ENCODE assay signal across 1 cellular context in the genomic region with DNA sequence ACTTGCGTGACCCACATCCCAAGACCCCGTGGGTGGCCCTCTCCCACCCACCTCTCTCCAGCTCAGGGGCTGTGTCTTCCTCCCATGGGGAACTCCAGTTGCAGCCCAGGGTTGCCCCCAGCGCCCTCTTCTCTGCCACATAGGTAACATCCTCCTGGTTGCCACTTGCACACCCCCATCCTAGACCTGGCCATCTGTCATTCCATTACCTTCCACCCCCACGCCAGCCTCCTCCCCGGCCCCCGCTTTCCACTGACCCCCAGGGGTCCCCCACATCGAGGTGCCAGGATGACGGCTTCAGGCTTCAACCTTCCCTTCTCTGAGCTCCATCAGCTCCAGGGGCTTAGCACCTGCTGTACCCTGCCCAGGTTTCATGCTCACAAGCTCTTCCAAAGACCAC.
TF ChIP-seq lines count a peak whose summit lies in the region.

No MANE protein-coding gene starts in this region.

TF ChIP-seq in IMR-90, 13 proteins besides CTCF, POLR2A, EP300 and RAD21 (continued from another document):
- no peak for TF ChIP-seq RFX5 (IDR thresholded peaks at IDR 0.05; ENCODE audit: low read depth, low read length)
- no peak for TF ChIP-seq CHD1 (IDR thresholded peaks at IDR 0.05; ENCODE audit: low read depth, low read length)
- TF ChIP-seq MXI1 (IDR thresholded peaks at IDR 0.05; ENCODE audit: borderline replicate concordance, low read depth, low read length): no peak
- TF ChIP-seq, protein P1, sequence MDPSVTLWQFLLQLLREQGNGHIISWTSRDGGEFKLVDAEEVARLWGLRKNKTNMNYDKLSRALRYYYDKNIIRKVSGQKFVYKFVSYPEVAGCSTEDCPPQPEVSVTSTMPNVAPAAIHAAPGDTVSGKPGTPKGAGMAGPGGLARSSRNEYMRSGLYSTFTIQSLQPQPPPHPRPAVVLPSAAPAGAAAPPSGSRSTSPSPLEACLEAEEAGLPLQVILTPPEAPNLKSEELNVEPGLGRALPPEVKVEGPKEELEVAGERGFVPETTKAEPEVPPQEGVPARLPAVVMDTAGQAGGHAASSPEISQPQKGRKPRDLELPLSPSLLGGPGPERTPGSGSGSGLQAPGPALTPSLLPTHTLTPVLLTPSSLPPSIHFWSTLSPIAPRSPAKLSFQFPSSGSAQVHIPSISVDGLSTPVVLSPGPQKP (IDR thresholded peaks at IDR 0.05; ENCODE audit: borderline replicate concordance, low read depth, low read length): no peak
- no peak for TF ChIP-seq MAZ (IDR thresholded peaks at IDR 0.05; ENCODE audit: borderline replicate concordance, low read depth, low read length)
- TF ChIP-seq RCOR1 (IDR thresholded peaks at IDR 0.05; ENCODE audit: insufficient replicate concordance, low read length): no peak
- no peak for TF ChIP-seq NFE2L2 (IDR thresholded peaks at IDR 0.05; ENCODE audit: low read depth, low read length)
